In the genomic region with DNA sequence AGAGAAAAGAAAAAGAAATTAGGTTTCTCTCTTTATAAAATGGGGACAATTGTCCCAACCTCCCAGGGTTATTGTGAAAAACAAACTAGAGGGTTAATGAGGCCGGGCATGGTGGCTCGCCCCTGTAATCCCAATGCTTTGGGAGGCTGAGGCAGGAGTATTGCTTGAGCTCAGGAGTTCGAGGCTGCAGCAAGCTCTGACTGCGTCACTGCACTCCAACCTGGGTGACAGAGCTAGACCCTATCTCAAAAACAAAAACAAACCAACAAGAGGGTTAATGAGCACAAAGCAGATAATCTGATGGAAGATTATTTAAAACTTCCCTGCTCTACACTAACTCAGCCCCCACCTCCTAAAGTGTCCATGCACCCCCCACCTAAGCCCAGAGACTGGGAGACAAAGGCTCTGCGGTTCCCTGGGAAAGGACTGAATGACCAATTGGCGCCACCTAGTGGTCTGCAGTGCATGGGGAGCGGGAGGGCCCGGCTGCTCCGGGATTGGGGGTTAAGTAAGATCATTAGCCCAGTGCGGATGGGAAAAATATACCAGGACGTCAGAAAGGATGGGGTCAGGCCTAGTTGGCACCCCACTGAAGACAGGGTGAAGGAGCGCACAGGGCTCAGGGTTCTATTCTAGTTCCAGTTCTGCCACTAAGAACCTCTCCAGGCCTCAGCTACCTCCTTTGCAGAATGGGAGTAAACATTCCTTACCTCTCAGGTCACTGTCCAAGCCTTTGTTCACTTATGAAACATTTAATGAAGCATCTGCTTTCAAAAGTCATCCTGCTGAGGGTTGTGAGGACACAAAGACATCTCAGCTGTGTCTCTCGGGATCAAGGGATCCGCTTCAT, we compare ENCODE assay signal across 8 cellular contexts. TPM values are rescaled to one million over a fixed set of nuclear protein-coding genes. Genes with fewer than 3 reads are reported as not detected.
A peak's percentile ranks its signal among the peaks of the same experiment; 100 is the strongest.
DNase-seq lines count a peak whose midpoint lies in the region; ATAC-seq, FAIRE-seq and TF ChIP-seq lines count a peak whose summit lies in the region.

No MANE protein-coding gene starts in this region.

- no peaks in the 10 kb centered on the region for H4K20me1 ChIP-seq in H1 (replicated peaks in 1 of 2; ENCODE audit: control insufficient read depth in 1 of 2, insufficient read depth in 2 of 2, low read length in 2 of 2)

- peak overlapping the region; percentile 91 for H2BK120ac ChIP-seq in H1 (replicated peaks; ENCODE audit: low read depth, low read length)
- no peak overlapping the region for H2BK120ac ChIP-seq in mesenchymal stem cell (ENCODE audit: low read depth, low read length)

- H3K36me3 Mint-ChIP-seq in activated CD8-positive, alpha-beta T cell treated with anti-CD3 and anti-CD28 coated beads, Interleukin-2, amount 10 ng/mL, durations not matched to agents 7 days and 5 days (ENCODE audit: low read depth) = no peaks in the 10 kb centered on the region

- no peak for TF ChIP-seq EP300 in H1 (IDR thresholded peaks at IDR 0.05; ENCODE audit: borderline replicate concordance in 1 of 2, low read depth in 2 of 2, low read length in 2 of 2)

- H3K23me2 ChIP-seq in H1 (ENCODE audit: low read depth, low read length) = peaks cover 8% of the 10 kb centered on the region

- H4K5ac ChIP-seq in H1 (ENCODE audit: insufficient read length, low read depth, low read length) = peak overlapping the region; percentile 93

- peak overlapping the region in 3 of 4 experiments; percentile 1 to 39 (median 9); a peak in 3 of 7 replicates for H3K9ac ChIP-seq in H1 (replicated peaks in 1 of 4; ENCODE audit: extremely low read depth in 1 of 4, low read depth in 3 of 4, low read length in 3 of 4)
- H3K9ac ChIP-seq in mesenchymal stem cell (ENCODE audit: low read length) = peak overlapping the region; percentile 33

- H3K56ac ChIP-seq in H1 (replicated peaks; ENCODE audit: insufficient read length, low read depth, low read length) = peak overlapping the region; percentile 84

- H3K27me3 ChIP-seq in HL-60 (ENCODE audit: insufficient read depth, poor library complexity, severe bottlenecking) (no peaks in the 10 kb centered on the region), H1 (replicated peaks in 1 of 4; ENCODE audit: control insufficient read depth in 3 of 4, extremely low read depth in 1 of 4, insufficient read depth in 3 of 4, low read length in 3 of 4) (no peaks in the 10 kb centered on the region), mesenchymal stem cell (ENCODE audit: control insufficient read depth in 1 of 2, insufficient read depth in 1 of 2, low read length in 2 of 2) (peaks cover 5 to 28% of the 10 kb centered on the region in 2 experiments)

- no peaks in the 10 kb centered on the region; a peak in 1 of 4 replicates for H3K79me2 ChIP-seq in H1 (ENCODE audit: control insufficient read depth in 1 of 2, insufficient read depth in 2 of 2, low read length in 2 of 2)

- peak overlapping the region; percentile 87 for H3K4ac ChIP-seq in H1 (replicated peaks; ENCODE audit: insufficient read length, low read depth, low read length)
- H3K4ac ChIP-seq in mesenchymal stem cell (ENCODE audit: low read depth in 1 of 2, low read length in 2 of 2) = no peak overlapping the region

- no peak overlapping the region for H3K27ac Mint-ChIP-seq in activated CD8-positive, alpha-beta T cell treated with anti-CD3 and anti-CD28 coated beads, Interleukin-2, amount 10 ng/mL, durations not matched to agents 7 days and 5 days

- H3K4me1 ChIP-seq in H1 (replicated peaks in 1 of 4; ENCODE audit: control insufficient read depth in 3 of 4, insufficient read depth in 4 of 4, low read length in 3 of 4) (peaks cover 28 to 56% (median 44%) of the 10 kb centered on the region in 4 experiments), mesenchymal stem cell (ENCODE audit: control insufficient read depth, insufficient read depth, low read depth, low read length) (peaks cover 8% of the 10 kb centered on the region)

- H3K23ac ChIP-seq in H1 (ENCODE audit: insufficient read length) (no peak overlapping the region), mesenchymal stem cell (ENCODE audit: low read length in 2 of 2) (no peak overlapping the region)

- no peaks in the 10 kb centered on the region for H3K9me3 Mint-ChIP-seq in activated CD8-positive, alpha-beta T cell treated with anti-CD3 and anti-CD28 coated beads, Interleukin-2, amount 10 ng/mL, durations not matched to agents 7 days and 5 days (ENCODE audit: insufficient read depth)

- ATAC-seq in activated CD8-positive, alpha-beta T cell treated with anti-CD3 and anti-CD28 coated beads, Interleukin-2, amount 10 ng/mL, durations not matched to agents 7 days and 5 days = peak; percentile 87
- no peak for ATAC-seq in HG02763 (IDR thresholded peaks at IDR 0.05; ENCODE audit: unreplicated experiment)

- H3K27me3 Mint-ChIP-seq in activated CD8-positive, alpha-beta T cell treated with anti-CD3 and anti-CD28 coated beads, Interleukin-2, amount 10 ng/mL, durations not matched to agents 7 days and 5 days (ENCODE audit: low read depth) = peaks cover 6% of the 10 kb centered on the region

- 12% methylated on average over 14 of the region's 14 CpGs; no CpG with 5 or more reads in 1 of the 2 experiments for WGBS in H1 (ENCODE audit: extremely low coverage in 1 of 2, insufficient coverage in 1 of 2, insufficient read length in 1 of 2, insufficient replicate concordance in 2 of 2, low coverage in 1 of 2, low lambda C conversion rate in 2 of 2, missing lambda C conversion rate in 1 of 2), 2 experiments
- WGBS in mesenchymal stem cell = 22% methylated on average over 12 of the region's 14 CpGs

- H3K4me3 ChIP-seq in HL-60 (replicated peaks; ENCODE audit: insufficient read depth, low read length) (no peak overlapping the region), H1 (ENCODE audit: extremely low read depth in 1 of 4, insufficient read depth in 2 of 4, low read depth in 3 of 4, low read length in 4 of 4) (peak overlapping the region in 3 of 4 experiments; percentile 26 to 53 (median 26); a peak in 7 of 8 replicates), mesenchymal stem cell (ENCODE audit: insufficient read depth in 1 of 2, low read depth in 1 of 2, low read length in 2 of 2) (no peak overlapping the region)

- H3K4me1 Mint-ChIP-seq in activated CD8-positive, alpha-beta T cell treated with anti-CD3 and anti-CD28 coated beads, Interleukin-2, amount 10 ng/mL, durations not matched to agents 7 days and 5 days (ENCODE audit: low read depth) = no peaks in the 10 kb centered on the region

- no peak overlapping the region for H3K4me3 Mint-ChIP-seq in activated CD8-positive, alpha-beta T cell treated with anti-CD3 and anti-CD28 coated beads, Interleukin-2, amount 10 ng/mL, durations not matched to agents 7 days and 5 days

- H3K27ac ChIP-seq in HL-60 (replicated peaks) (no peak overlapping the region), H1 (ENCODE audit: low read depth, low read length) (peak overlapping the region; percentile 95), mesenchymal stem cell (ENCODE audit: low read length, poor library complexity, severe bottlenecking) (peak overlapping the region; percentile 13)

- H3K14ac ChIP-seq in H1 (ENCODE audit: insufficient read length) (no peak overlapping the region), mesenchymal stem cell (ENCODE audit: low read length in 2 of 2) (no peak overlapping the region)

- peak; percentile 48 for FAIRE-seq in H1 (lab: Jason Lieb, UNC)

- H2BK5ac ChIP-seq in H1 (ENCODE audit: low read depth, low read length) = peak overlapping the region; percentile 94
- H2BK5ac ChIP-seq in mesenchymal stem cell (ENCODE audit: low read depth, low read length, poor library complexity, severe bottlenecking) = no peak overlapping the region

- H2BK15ac ChIP-seq in H1 (ENCODE audit: low read length) (peak overlapping the region; percentile 32; the same call in 1 of the 2 replicates), mesenchymal stem cell (ENCODE audit: low read depth, poor library complexity, severe bottlenecking) (no peak overlapping the region)

- no peak; a peak in 1 of 3 replicates for TF ChIP-seq POLR2A in H1 (IDR thresholded peaks at IDR 0.05; ENCODE audit: control extremely low read depth in 1 of 2, low read depth in 2 of 2, low read length in 2 of 2)

- H2BK12ac ChIP-seq in H1 (ENCODE audit: low read depth, low read length) (peak overlapping the region; percentile 69), mesenchymal stem cell (ENCODE audit: low read length in 2 of 2) (no peak overlapping the region)

- H2AK5ac ChIP-seq in H1 (ENCODE audit: low read depth, low read length) (peak overlapping the region; percentile 88), mesenchymal stem cell (ENCODE audit: low read length, severe bottlenecking) (no peak overlapping the region)

- H3K36me3 ChIP-seq in H1 (ENCODE audit: control insufficient read depth in 2 of 4, insufficient read depth in 4 of 4, low read length in 3 of 4) = no peaks in the 10 kb centered on the region
- no peaks in the 10 kb centered on the region for H3K36me3 ChIP-seq in mesenchymal stem cell (ENCODE audit: control insufficient read depth in 1 of 2, insufficient read depth in 2 of 2, low read depth in 1 of 2, low read length in 2 of 2)

- CTCF ChIA-PET in activated CD8-positive, alpha-beta T cell treated with anti-CD3 and anti-CD28 coated beads, Interleukin-2, amount 10 ng/mL, durations not matched to agents 7 days and 5 days (lab: Charles Lee) = interaction anchor here (0.6 to 3.9 kb wide), 40 partner anchors 8 to 307 kb away, joined by 3 to 55 read pairs (median 5); a partner anchor contains a TSS
- CTCF ChIA-PET in H1 (lab: Charles Lee; ENCODE audit: partially characterized antibody) = interaction anchor here (0.6 to 25.0 kb wide), 40 partner anchors 8 to 350 kb away, joined by 3 to 883 read pairs (median 5); a partner anchor contains a TSS

- H3K18ac ChIP-seq in H1 (ENCODE audit: extremely low read depth, low read length) (peak overlapping the region; percentile 97), mesenchymal stem cell (ENCODE audit: low read depth in 1 of 2, low read length in 2 of 2) (no peak overlapping the region)

- H4K91ac ChIP-seq in H1 (replicated peaks; ENCODE audit: insufficient read length, low read length) (peak overlapping the region; percentile 86), mesenchymal stem cell (ENCODE audit: low read length) (peak overlapping the region; percentile 72)

- H3K79me1 ChIP-seq in H1 (ENCODE audit: low read depth, low read length) (no peaks in the 10 kb centered on the region), mesenchymal stem cell (replicated peaks; ENCODE audit: low read length, poor library complexity, severe bottlenecking) (no peaks in the 10 kb centered on the region)

- no peak overlapping the region for H2AFZ ChIP-seq in H1 (ENCODE audit: low read length)
- no peak overlapping the region for H2AFZ ChIP-seq in mesenchymal stem cell (ENCODE audit: low read depth, low read length)

- peak; percentile 80 for TF ChIP-seq CTCF in HL-60 (IDR thresholded peaks at IDR 0.05; ENCODE audit: insufficient read depth, low read length)
- TF ChIP-seq CTCF in H1 (IDR thresholded peaks at IDR 0.05; ENCODE audit: control extremely low read depth in 1 of 3, insufficient read depth in 1 of 3, low read depth in 1 of 3, low read length in 3 of 3) = peak; percentile 87 to 94 (median 93)

- peak; percentile 87 to 95 for TF ChIP-seq RAD21 in H1 (IDR thresholded peaks at IDR 0.05 in 1 of 2, conservative IDR thresholded peaks at IDR 0.05 in 1 of 2; ENCODE audit: low read depth in 2 of 2, low read length in 2 of 2)

- peak overlapping the region; percentile 73 for H2BK20ac ChIP-seq in H1 (ENCODE audit: low read length)

- peak; percentile 77 for DNase-seq in CD1c-positive myeloid dendritic cell (ENCODE audit: extremely low spot score)
- DNase-seq in HL-60 (ENCODE audit: low read depth in 1 of 2, low spot score in 1 of 2) = peak; percentile 41 to 65
- peak; percentile 61 for DNase-seq in NCI-H82 treated with DMSO at 0.1 percent for 48 hours (lab: John Stamatoyannopoulos, UW; ENCODE audit: unreplicated experiment)
- DNase-seq in activated CD8-positive, alpha-beta T cell treated with anti-CD3 and anti-CD28 coated beads, Interleukin-2, amount 10 ng/mL, durations not matched to agents 7 days and 5 days = peak; percentile 82
- DNase-seq in H1 (ENCODE audit: low read depth in 1 of 2, low spot score in 2 of 2) = peak in 1 of 2 experiments; percentile 97
- peak; percentile 80 for DNase-seq in mesenchymal stem cell
- DNase-seq in stimulated activated CD8-positive, alpha-beta memory T cell treated with anti-CD3 and anti-CD28 coated beads, Interleukin-2, amount 100 ng/mL, for 48 hours (ENCODE audit: low read depth in 2 of 2) = peak; percentile 51 to 61

- peak overlapping the region; percentile 70 to 83 for H3K4me2 ChIP-seq in H1 (ENCODE audit: insufficient read depth in 1 of 2, low read depth in 2 of 2, low read length in 2 of 2)
- H3K4me2 ChIP-seq in mesenchymal stem cell (ENCODE audit: low read length, poor library complexity, severe bottlenecking) = no peak overlapping the region

- H4K8ac ChIP-seq in H1 (ENCODE audit: extremely low read depth, insufficient read depth, low read length) (no peak overlapping the region), mesenchymal stem cell (ENCODE audit: low read length) (peak overlapping the region; percentile 66)

- H3K9me3 ChIP-seq in H1 (ENCODE audit: insufficient read depth in 2 of 2, low read depth in 1 of 2, low read length in 1 of 2) (no peaks in the 10 kb centered on the region), mesenchymal stem cell (ENCODE audit: control insufficient read depth, low read length) (no peaks in the 10 kb centered on the region)

- POLR2A ChIA-PET in activated CD8-positive, alpha-beta T cell treated with anti-CD3 and anti-CD28 coated beads, Interleukin-2, amount 10 ng/mL, durations not matched to agents 7 days and 5 days (lab: Charles Lee) = interaction anchor here (0.6 to 1.4 kb wide), 2 partner anchors 92 to 498 kb away, joined by 3 read pairs; no protein-coding TSS in a partner anchor
- POLR2A ChIA-PET in H1 (lab: Charles Lee; ENCODE audit: partially characterized antibody) = interaction anchor here (0.8 to 24.9 kb wide), 30 partner anchors 2 to 437 kb away, joined by 3 to 748 read pairs (median 8); a partner anchor contains a TSS

RNA-seq across cellular contexts. Expression of a gene that starts 15.6 kb away (rescaled TPM):
- 10 to 100 TPM; 69.1 to 71.1 TPM for total RNA-seq in activated CD8-positive, alpha-beta T cell treated with anti-CD3 and anti-CD28 coated beads, Interleukin-2, amount 10 ng/mL, durations not matched to agents 7 days and 5 days
- total RNA-seq in H1 (2021; fragmentation: NEBNext Ultra II Directional; extraction: Animal tissue kit (Norgen Biotek cat#: 25700)) = 136 and 138 TPM in 2 replicates
- 73.3 and 109 TPM in 2 replicates for polyA plus RNA-seq in H1 (2011; rRNA removed)
- 187 TPM for polyA plus RNA-seq in H1 (2011; cell fraction: cytosol; rRNA removed)
- 354 TPM for polyA plus RNA-seq in H1 (2011; cell fraction: nucleus; rRNA removed)
- 86.6 to 119 TPM (median 110 TPM) in 4 replicates for polyA plus RNA-seq in H1 (2012, experiment 1 of 2)
- polyA plus RNA-seq in H1 (2012, experiment 2 of 2) = 48.2 TPM
- polyA plus RNA-seq in H1 (2013, experiment 1 of 2) = 97.6 TPM
- 85.4 TPM for polyA plus RNA-seq in H1 (2013, experiment 2 of 2)
- polyA minus RNA-seq in H1 (2011; rRNA and poly(A)+ RNA removed) = 36.6 and 38.3 TPM in 2 replicates
- polyA minus RNA-seq in H1 (2011; cell fraction: cytosol; rRNA and poly(A)+ RNA removed) = 57.2 TPM
- 83.5 TPM for polyA minus RNA-seq in H1 (2011; cell fraction: nucleus; rRNA and poly(A)+ RNA removed)
- 0.94 TPM for polyA plus RNA-seq in mesenchymal stem cell (2013, experiment 1 of 2)
- polyA plus RNA-seq in mesenchymal stem cell (2013, experiment 2 of 2) = 1.0 TPM

RNA-seq across cellular contexts. Expression of a gene that starts 31.8 kb away (rescaled TPM):
- total RNA-seq in activated CD8-positive, alpha-beta T cell treated with anti-CD3 and anti-CD28 coated beads, Interleukin-2, amount 10 ng/mL, durations not matched to agents 7 days and 5 days = 10 to 100 TPM; 25.8 to 26.4 TPM
- total RNA-seq in H1 (2021; fragmentation: NEBNext Ultra II Directional; extraction: Animal tissue kit (Norgen Biotek cat#: 25700)) = 20.1 and 20.3 TPM in 2 replicates
- polyA plus RNA-seq in H1 (2011; rRNA removed) = 16.9 and 19.7 TPM in 2 replicates
- polyA plus RNA-seq in H1 (2011; cell fraction: cytosol; rRNA removed) = 16.6 TPM
- 31.1 TPM for polyA plus RNA-seq in H1 (2011; cell fraction: nucleus; rRNA removed)
- polyA plus RNA-seq in H1 (2012, experiment 1 of 2) = 18.9 to 22.4 TPM (median 21.2 TPM) in 4 replicates
- polyA plus RNA-seq in H1 (2012, experiment 2 of 2) = 20.6 TPM
- polyA plus RNA-seq in H1 (2013, experiment 1 of 2) = 12.5 TPM
- polyA plus RNA-seq in H1 (2013, experiment 2 of 2) = 12.7 TPM
- 13.3 and 19.6 TPM in 2 replicates for polyA minus RNA-seq in H1 (2011; rRNA and poly(A)+ RNA removed)
- polyA minus RNA-seq in H1 (2011; cell fraction: cytosol; rRNA and poly(A)+ RNA removed) = 14.6 TPM
- 11.1 TPM for polyA minus RNA-seq in H1 (2011; cell fraction: nucleus; rRNA and poly(A)+ RNA removed)
- polyA plus RNA-seq in mesenchymal stem cell (2013, experiment 1 of 2) = 16.3 TPM
- 17.0 TPM for polyA plus RNA-seq in mesenchymal stem cell (2013, experiment 2 of 2)

RNA-seq across cellular contexts. Expression of a gene that starts 34.5 kb away (rescaled TPM):
- not detected for total RNA-seq in activated CD8-positive, alpha-beta T cell treated with anti-CD3 and anti-CD28 coated beads, Interleukin-2, amount 10 ng/mL, durations not matched to agents 7 days and 5 days
- 238 and 243 TPM in 2 replicates for total RNA-seq in H1 (2021; fragmentation: NEBNext Ultra II Directional; extraction: Animal tissue kit (Norgen Biotek cat#: 25700))
- 55.8 and 104 TPM in 2 replicates for polyA plus RNA-seq in H1 (2011; rRNA removed)
- polyA plus RNA-seq in H1 (2011; cell fraction: cytosol; rRNA removed) = 31.2 TPM
- 88.9 TPM for polyA plus RNA-seq in H1 (2011; cell fraction: nucleus; rRNA removed)
- 145 to 173 TPM (median 167 TPM) in 4 replicates for polyA plus RNA-seq in H1 (2012, experiment 1 of 2)
- polyA plus RNA-seq in H1 (2012, experiment 2 of 2) = 212 TPM
- polyA plus RNA-seq in H1 (2013, experiment 1 of 2) = 218 TPM
- polyA plus RNA-seq in H1 (2013, experiment 2 of 2) = 220 TPM
- 28.4 and 38.8 TPM in 2 replicates for polyA minus RNA-seq in H1 (2011; rRNA and poly(A)+ RNA removed)
- polyA minus RNA-seq in H1 (2011; cell fraction: cytosol; rRNA and poly(A)+ RNA removed) = 90.8 TPM
- polyA minus RNA-seq in H1 (2011; cell fraction: nucleus; rRNA and poly(A)+ RNA removed) = 44.7 TPM
- 23.8 TPM for polyA plus RNA-seq in mesenchymal stem cell (2013, experiment 1 of 2)
- polyA plus RNA-seq in mesenchymal stem cell (2013, experiment 2 of 2) = 24.0 TPM

Comparison
In these comparisons a context has a peak if more than half of its experiments do, and no peak if none do; other contexts are left out.
1. H3K4me3 ChIP-seq: peak in H1 (3 of 4); none in HL-60 (single experiment) and mesenchymal stem cell (0 of 2).
2. RNA of a gene that starts 34.5 kb away (total RNA-seq): 238 to 243 TPM in H1; not detected in activated CD8-positive, alpha-beta T cell treated with anti-CD3 and anti-CD28 coated beads, Interleukin-2, amount 10 ng/mL, durations not matched to agents 7 days and 5 days; every median in the first group is over 100 times any median in the second.